20 cellular contexts compared by ENCODE assay signal in genomic region chr17:2361361-2361760, GRCh38.
"Had no signal": no experiment of that assay in that cellular context is flagged by ENCODE, and none has a peak within 500 bp of the region (broad histone marks: within the 10 kb centered on the region; RNA-seq: fewer than 3 reads in every experiment).

No MANE protein-coding gene starts in this region.

- ATAC-seq: activated T-cell treated with anti-CD3 and anti-CD28 coated beads, Interleukin-2, amount 50 U/mL, for 4 hours; T-cell had no signal

- DNase-seq: activated B cell treated with CpG ODN at 0.5 μM for 24 hours; activated CD4-positive, alpha-beta T cell treated with anti-CD3 and anti-CD28 coated beads for 1 hour; activated CD4-positive, alpha-beta T cell treated with anti-CD3 and anti-CD28 coated beads, Interleukin-2, amount 10 ng/mL, durations not matched to agents 24 days and 14 days; activated CD4-positive, alpha-beta T cell treated with anti-CD3 and anti-CD28 coated beads, Interleukin-2, amount 50 U/mL, for 48 hours; activated CD8-positive, alpha-beta memory T cell treated with anti-CD3 and anti-CD28 coated beads for 24 hours; activated gamma-delta T cell; activated naive CD4-positive, alpha-beta T cell treated with anti-CD3 and anti-CD28 coated beads for 36 hours; activated T-cell treated with anti-CD3 and anti-CD28 coated beads, Interleukin-2, amount 50 U/mL, for 4 hours; cerebellar nuclear complex; KG1; NCI-H1092; NCI-H1417; NCI-H1694; NCI-H2029; NCI-H2107; NCI-H510A treated with DMSO at 0.1 percent for 48 hours; SHP77 treated with DMSO at 0.1 percent for 48 hours; T-cell; T-helper 2 cell; T1000 had no signal
